In genomic region chr15:83100072-83100646, GRCh38 we compare ENCODE assay signal across 1 cellular context.
TF ChIP-seq lines count a peak whose summit lies in the region.

No MANE protein-coding gene starts in this region.

TF ChIP-seq in K562, 482 proteins besides CTCF, POLR2A, EP300 and RAD21:
- TF ChIP-seq HCFC1 (IDR thresholded peaks at IDR 0.05; ENCODE audit: low read depth, low read length) (no peak), LEF1 (IDR thresholded peaks at IDR 0.05) (no peak), THAP12 (CRISPR knock-in tag; IDR thresholded peaks at IDR 0.05) (no peak), GMEB1 (CRISPR knock-in tag; IDR thresholded peaks at IDR 0.05) (no peak), L3MBTL2 (IDR thresholded peaks at IDR 0.05) (no peak), E2F3 (CRISPR knock-in tag; IDR thresholded peaks at IDR 0.05) (no peak), POLR2H (tag; IDR thresholded peaks at IDR 0.05; ENCODE audit: low read depth) (no peak), KLF10 (CRISPR knock-in tag; IDR thresholded peaks at IDR 0.05) (no peak), CHD7 (IDR thresholded peaks at IDR 0.05; ENCODE audit: low read depth, low read length) (no peak), PRPF4 (IDR thresholded peaks at IDR 0.05; ENCODE audit: insufficient read depth, low read depth, low read length, poor library complexity, severe bottlenecking) (no peak), IFI16 (CRISPR knock-in tag; IDR thresholded peaks at IDR 0.05) (no peak), NFE2 (IDR thresholded peaks at IDR 0.05; ENCODE audit: low read depth) (no peak), MYNN (IDR thresholded peaks at IDR 0.05) (no peak), MYNN (CRISPR knock-in tag; IDR thresholded peaks at IDR 0.05) (no peak)
TF ChIP-seq in K562: peak in this region for 0.
